ENCODE assay signal across 34 cellular contexts in genomic region chr21:45468051-45468970, GRCh38.
DNase-seq lines count a peak whose midpoint lies in the region; ATAC-seq, FAIRE-seq and TF ChIP-seq lines count a peak whose summit lies in the region.
"Had no signal": no experiment of that assay in that cellular context is flagged by ENCODE, and none has a peak within 500 bp of the region (broad histone marks: within the 10 kb centered on the region; RNA-seq: fewer than 3 reads in every experiment).

No MANE protein-coding gene starts in this region.

- no peak overlapping the region for H4K91ac ChIP-seq in H9 (ENCODE audit: insufficient read length, low read depth, low read length)

- H3K27me3 Mint-ChIP-seq in H9 (ENCODE audit: low read depth): no peaks in the 10 kb centered on the region

- no peak overlapping the region for H3K14ac ChIP-seq in H9 (ENCODE audit: insufficient read depth, low read length)

- TF ChIP-seq CTCF in A549 (IDR thresholded peaks at IDR 0.05): no peak
- TF ChIP-seq CTCF in coronary artery (IDR thresholded peaks at IDR 0.05): no peak
- no peak for TF ChIP-seq CTCF in kidney (IDR thresholded peaks at IDR 0.05; ENCODE audit: borderline replicate concordance, extremely low read depth, insufficient read depth)
- TF ChIP-seq CTCF in H9 (conservative IDR thresholded peaks at IDR 0.05): no peak

- H2AK5ac ChIP-seq in H9 (ENCODE audit: insufficient read length, low read length): no peak overlapping the region

- no peak overlapping the region for H3K23ac ChIP-seq in H9 (ENCODE audit: insufficient read length, low read depth, low read length)

- peak overlapping the region; percentile 79 to 95; a peak in 5 of 6 replicates for H3K27ac ChIP-seq in A549
- H3K27ac ChIP-seq in coronary artery: peak overlapping the region; percentile 81 to 82
- H3K27ac ChIP-seq in kidney (ENCODE audit: low read depth in 2 of 2, low read length in 2 of 2): no peak overlapping the region
- H3K27ac ChIP-seq in H9 (ENCODE audit: insufficient read length, low read depth, low read length): no peak overlapping the region
- H3K27ac ChIP-seq: left lung, parathyroid adenoma, SJCRH30 had no signal

- H3K9ac ChIP-seq in kidney (ENCODE audit: low read length in 2 of 2) (no peak overlapping the region), H9 (ENCODE audit: extremely low read depth, insufficient read length, low read length) (no peak overlapping the region)
- H3K9ac ChIP-seq: parathyroid adenoma had no signal

- H4K8ac ChIP-seq in H9 (replicated peaks; ENCODE audit: insufficient read length, low read depth, low read length): no peak overlapping the region

- H3K27me3 ChIP-seq in H9 (ENCODE audit: insufficient read depth, low read length): no peaks in the 10 kb centered on the region
- H3K27me3 ChIP-seq: SJCRH30 had no signal

- H2AFZ ChIP-seq in H9 (ENCODE audit: low read length): no peak overlapping the region
- H2AFZ ChIP-seq: GM23338, parathyroid adenoma had no signal

- H3K79me1 ChIP-seq in H9 (ENCODE audit: insufficient read depth, low read depth, low read length, poor library complexity, severe bottlenecking): peaks cover 18% of the 10 kb centered on the region

- DNase-seq in A549 (ENCODE audit: low read depth in 1 of 2, low spot score in 1 of 2) (no peak), coronary artery (ENCODE audit: low spot score) (no peak), kidney (peak; percentile 76), posterior vena cava (ENCODE audit: low spot score) (peak; percentile 74), H9 (no peak), ecto neural progenitor cell (ENCODE audit: low spot score) (no peak)
- DNase-seq: activated B cell treated with CpG ODN at 0.5 μM for 24 hours; activated CD4-positive, alpha-beta memory T cell treated with anti-CD3 and anti-CD28 coated beads for 36 hours; activated CD8-positive, alpha-beta memory T cell treated with anti-CD3 and anti-CD28 coated beads, Interleukin-2, amount 50 U/mL, for 4 hours; activated naive CD4-positive, alpha-beta T cell treated with anti-CD3 and anti-CD28 coated beads, Interleukin-2, amount 50 U/mL, for 16 hours; AML-193; amniotic stem cell; CD4-positive, alpha-beta memory T cell; cortex of kidney; DMS 273 treated with DMSO at 0.1 percent for 48 hours; EL; gastrocnemius medialis; immature natural killer cell; KBM-7; NCI-H1105 treated with DMSO at 0.1 percent for 48 hours; NCI-H2029; NCI-H526 treated with DMSO at 0.1 percent for 48 hours; SJCRH30; stimulated activated naive CD4-positive, alpha-beta T cell had no signal

- H3K36me3 Mint-ChIP-seq in H9 (ENCODE audit: insufficient read depth in 1 of 3, low read depth in 3 of 3): peaks cover 2 to 37% (median 19%) of the 10 kb centered on the region in 3 experiments; a peak in 6 of 7 replicates
- H3K36me3 Mint-ChIP-seq: activated CD4-positive, alpha-beta memory T cell treated with anti-CD3 and anti-CD28 coated beads for 36 hours; immature natural killer cell had no signal

- peaks cover 11% of the 10 kb centered on the region; the same call in 1 of the 2 replicates for H3K79me2 ChIP-seq in H9 (ENCODE audit: insufficient read depth, low read length)
- H3K79me2 ChIP-seq: parathyroid adenoma had no signal

- no peaks in the 10 kb centered on the region for H3K23me2 ChIP-seq in H9 (ENCODE audit: insufficient read length, low read depth, low read length, poor library complexity, severe bottlenecking)

- no peak for ATAC-seq in A549
- no peak for ATAC-seq in GM19395 (IDR thresholded peaks at IDR 0.05; ENCODE audit: unreplicated experiment)
- no peak for ATAC-seq in GM18517 (IDR thresholded peaks at IDR 0.05; ENCODE audit: unreplicated experiment)
- ATAC-seq: gastrocnemius medialis, GM12878, GM23338, left lung had no signal

- H4K20me1 ChIP-seq in H9 (ENCODE audit: control insufficient read depth, insufficient read depth, insufficient read length): no peaks in the 10 kb centered on the region

- POLR2A ChIA-PET in A549 (lab: Yijun Ruan, JAX): no interaction called here

- H2BK15ac ChIP-seq in H9 (ENCODE audit: low read depth, low read length): no peak overlapping the region

- no peak overlapping the region for H3K27ac Mint-ChIP-seq in H9
- H3K27ac Mint-ChIP-seq: activated B cell treated with CpG ODN at 0.5 μM for 24 hours; activated CD4-positive, alpha-beta memory T cell treated with anti-CD3 and anti-CD28 coated beads for 36 hours; CD4-positive, alpha-beta memory T cell; GM23338; immature natural killer cell; nephron had no signal

- H2BK12ac ChIP-seq in H9 (ENCODE audit: insufficient read length, low read depth, low read length): no peak overlapping the region

- intact Hi-C loops in kidney (cut with DNase I): no loop called here
- intact Hi-C loops in posterior vena cava (cut with DNase I): no loop called here

- FAIRE-seq in A549 (lab: Jason Lieb, UNC) (no peak), kidney (lab: Jason Lieb, UNC) (no peak)
- FAIRE-seq: bronchial epithelial cell, endometrium, GM12878, RCC 7860 had no signal

- H4K5ac ChIP-seq in H9 (ENCODE audit: insufficient read length, low read depth, low read length): no peak overlapping the region

- H3K18ac ChIP-seq in H9 (ENCODE audit: insufficient read length, low read depth, low read length): no peak overlapping the region

- H3T11ph ChIP-seq in H9 (ENCODE audit: low read length): no peak overlapping the region

- no peak overlapping the region for H2BK120ac ChIP-seq in H9 (ENCODE audit: low read depth, low read length, poor library complexity, severe bottlenecking)

- H2BK20ac ChIP-seq in H9 (ENCODE audit: low read depth, low read length, poor library complexity, severe bottlenecking): no peak overlapping the region

- no peaks in the 10 kb centered on the region for H3K9me3 Mint-ChIP-seq in H9
- H3K9me3 Mint-ChIP-seq: activated B cell treated with CpG ODN at 0.5 μM for 24 hours; activated CD4-positive, alpha-beta memory T cell treated with anti-CD3 and anti-CD28 coated beads for 36 hours; CD4-positive, alpha-beta memory T cell; GM23338; immature natural killer cell had no signal

- H3K4ac ChIP-seq in H9 (ENCODE audit: low read depth, low read length): no peak overlapping the region

- H3K4me3 ChIP-seq in A549 (no peak overlapping the region), coronary artery (no peak overlapping the region), kidney (ENCODE audit: low read length in 2 of 2) (no peak overlapping the region)
- H3K4me3 ChIP-seq: gastrocnemius medialis, GM12878, GM23338, left lung, SJCRH30 had no signal

- TF ChIP-seq RAD21 in A549 (conservative IDR thresholded peaks at IDR 0.05 in 1 of 2, IDR thresholded peaks at IDR 0.05 in 1 of 2): no peak

- H3K9me3 ChIP-seq in A549: no peaks in the 10 kb centered on the region
- H3K9me3 ChIP-seq in kidney (ENCODE audit: control insufficient read depth in 1 of 2, low read length in 2 of 2): no peaks in the 10 kb centered on the region
- H3K9me3 ChIP-seq in H9 (ENCODE audit: control insufficient read depth, low read depth, low read length): no peaks in the 10 kb centered on the region
- H3K9me3 ChIP-seq: gastrocnemius medialis, left lung, SJCRH30 had no signal

- no peak for TF ChIP-seq POLR2A in A549 (IDR thresholded peaks at IDR 0.05; ENCODE audit: low read length)

- peaks cover 8 to 14% of the 10 kb centered on the region in 2 experiments; a peak in 3 of 4 replicates for H3K4me1 Mint-ChIP-seq in H9
- H3K4me1 Mint-ChIP-seq: immature natural killer cell had no signal

- no peak overlapping the region for H2BK5ac ChIP-seq in H9 (ENCODE audit: insufficient read length, low read length)

- CTCF ChIA-PET in A549 (lab: Yijun Ruan, JAX): interaction anchor here (0.7 to 1.7 kb wide), 5 partner anchors 7 to 436 kb away, joined by 3 to 5 read pairs (median 3); no protein-coding TSS in a partner anchor

- H3K4me2 ChIP-seq in A549: no peak overlapping the region; the same call in 2 of the 3 replicates
- no peak overlapping the region for H3K4me2 ChIP-seq in H9 (ENCODE audit: insufficient read depth, insufficient read length, low read length)
- H3K4me2 ChIP-seq: GM23338 had no signal

- H3K4me1 ChIP-seq in A549 (peaks cover 55% of the 10 kb centered on the region), kidney (ENCODE audit: control insufficient read depth in 1 of 2, insufficient read depth in 1 of 2, low read depth in 1 of 2, low read length in 2 of 2) (peaks cover 28 to 37% of the 10 kb centered on the region in 2 donors), H9 (ENCODE audit: insufficient read depth, low read length) (no peaks in the 10 kb centered on the region)
- H3K4me1 ChIP-seq: gastrocnemius medialis, parathyroid adenoma had no signal

- no peak overlapping the region for H3K4me3 Mint-ChIP-seq in H9
- H3K4me3 Mint-ChIP-seq: activated B cell treated with CpG ODN at 0.5 μM for 24 hours; activated CD4-positive, alpha-beta memory T cell treated with anti-CD3 and anti-CD28 coated beads for 36 hours; CD4-positive, alpha-beta memory T cell; GM23338; immature natural killer cell; nephron had no signal

- TF ChIP-seq EP300 in A549 (IDR thresholded peaks at IDR 0.05): no peak

- WGBS in A549 (ENCODE audit: missing lambda C conversion rate): 94% methylated on average over 11 of the region's 45 CpGs
- no CpG with 5 or more reads among the region's 45 CpGs for WGBS in H9 (ENCODE audit: extremely low coverage, insufficient read length, low lambda C conversion rate)

- no peak overlapping the region for H3K56ac ChIP-seq in H9 (ENCODE audit: insufficient read length, low read depth, low read length)

- no peaks in the 10 kb centered on the region for H3K36me3 ChIP-seq in kidney (ENCODE audit: control insufficient read depth in 1 of 2, insufficient read depth in 2 of 2, low read length in 2 of 2)
- H3K36me3 ChIP-seq: gastrocnemius medialis, SJCRH30 had no signal

TF ChIP-seq in A549, 52 proteins besides CTCF, POLR2A, EP300 and RAD21:
- TF ChIP-seq ESRRA (IDR thresholded peaks at IDR 0.05; ENCODE audit: borderline replicate concordance, low read length) (no peak), JUN (IDR thresholded peaks at IDR 0.05) (no peak), POLR2AphosphoS2 (conservative IDR thresholded peaks at IDR 0.05; ENCODE audit: low read length) (no peak), MAZ (IDR thresholded peaks at IDR 0.05; ENCODE audit: borderline replicate concordance, low read depth, low read length) (no peak), RFX5 (IDR thresholded peaks at IDR 0.05) (no peak), ZFP36 (IDR thresholded peaks at IDR 0.05; ENCODE audit: borderline replicate concordance, partially characterized antibody) (no peak), NR3C1 (IDR thresholded peaks at IDR 0.05) (no peak), EHMT2 (IDR thresholded peaks at IDR 0.05; ENCODE audit: low read depth) (no peak)

Comparison
In these comparisons a context has a peak if more than half of its experiments do, and no peak if none do; other contexts are left out.
1. DNase-seq: peak in kidney (single experiment) and posterior vena cava (single experiment); none in A549 (0 of 2), coronary artery (single experiment), H9 (single experiment) and ecto neural progenitor cell (single experiment).
2. H3K27ac ChIP-seq: peak in A549 (2 of 2) and coronary artery (2 of 2); none in kidney (0 of 2) and H9 (single experiment).